Comparison of ENCODE assay signal across 23 cellular contexts in the genomic region with DNA sequence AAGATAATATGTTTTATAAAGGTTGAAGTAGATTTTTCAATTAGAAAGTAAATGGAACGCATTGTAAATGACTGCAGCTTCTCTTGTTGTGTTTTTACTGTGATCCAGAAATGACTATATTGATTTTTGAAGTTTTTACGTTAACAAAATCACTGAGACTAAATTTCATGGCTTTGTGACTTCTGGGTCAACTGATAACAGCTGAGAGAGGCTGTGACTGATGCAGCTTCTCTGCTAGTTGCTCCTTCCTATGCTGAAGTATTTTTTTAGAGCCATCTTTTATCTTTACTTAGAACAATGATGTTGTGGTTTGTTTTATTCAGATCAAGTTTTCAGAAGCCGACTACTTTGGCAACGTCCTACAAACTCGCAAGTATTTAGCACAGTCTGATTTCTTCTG.
"Had no signal": no experiment of that assay in that cellular context is flagged by ENCODE, and none has a peak within 500 bp of the region (broad histone marks: within the 10 kb centered on the region; RNA-seq: fewer than 3 reads in every experiment).

No MANE protein-coding gene starts in this region.

- FAIRE-seq: keratinocyte had no signal

- H3K4me3 ChIP-seq: gastrocnemius medialis, lung, mucosa of descending colon, neural progenitor cell, psoas muscle, sigmoid colon, stomach, thyroid gland had no signal

- H3K4me3 Mint-ChIP-seq: memory B cell; naive B cell; natural killer cell treated with Interleukin-12 subunit alpha and Interleukin-12 subunit beta and Interleukin-15 and Interleukin-18, amount 100 ng/mL, for 72 hours; neural progenitor cell; stimulated activated effector memory CD8-positive, alpha-beta T cell treated with anti-CD3 and anti-CD28 coated beads, Interleukin-12 subunit alpha, Interleukin-12 subunit beta, amount 100 ng/mL, for 72 hours had no signal

- H3K4me1 Mint-ChIP-seq: memory B cell; naive B cell; neural progenitor cell; stimulated activated effector memory CD8-positive, alpha-beta T cell treated with anti-CD3 and anti-CD28 coated beads, Interleukin-12 subunit alpha, Interleukin-12 subunit beta, amount 100 ng/mL, for 72 hours had no signal

- H3K27ac ChIP-seq: gastrocnemius medialis, neural progenitor cell, psoas muscle, sigmoid colon, stomach, thyroid gland had no signal

- H3K9me3 Mint-ChIP-seq: natural killer cell treated with Interleukin-12 subunit alpha and Interleukin-12 subunit beta and Interleukin-15 and Interleukin-18, amount 100 ng/mL, for 72 hours; stimulated activated effector memory CD8-positive, alpha-beta T cell treated with anti-CD3 and anti-CD28 coated beads, Interleukin-12 subunit alpha, Interleukin-12 subunit beta, amount 100 ng/mL, for 72 hours had no signal

- H3K9me3 ChIP-seq: gastrocnemius medialis, mucosa of descending colon, psoas muscle, sigmoid colon, thyroid gland had no signal

- H3K27ac Mint-ChIP-seq: memory B cell; natural killer cell treated with Interleukin-12 subunit alpha and Interleukin-12 subunit beta and Interleukin-15 and Interleukin-18, amount 100 ng/mL, for 72 hours; neural progenitor cell; stimulated activated effector memory CD8-positive, alpha-beta T cell treated with anti-CD3 and anti-CD28 coated beads, Interleukin-12 subunit alpha, Interleukin-12 subunit beta, amount 100 ng/mL, for 72 hours had no signal

- H3K27me3 ChIP-seq: gastrocnemius medialis, neural progenitor cell, sigmoid colon, thyroid gland had no signal

- H3K36me3 Mint-ChIP-seq: naive B cell; natural killer cell treated with Interleukin-12 subunit alpha and Interleukin-12 subunit beta and Interleukin-15 and Interleukin-18, amount 100 ng/mL, for 72 hours; neural progenitor cell; stimulated activated effector memory CD8-positive, alpha-beta T cell treated with anti-CD3 and anti-CD28 coated beads, Interleukin-12 subunit alpha, Interleukin-12 subunit beta, amount 100 ng/mL, for 72 hours had no signal

- H3K9ac ChIP-seq: neural progenitor cell had no signal

- H3K4me2 ChIP-seq: neural progenitor cell had no signal

- H3K4me1 ChIP-seq: gastrocnemius medialis, neural progenitor cell, psoas muscle, sigmoid colon, stomach, thyroid gland had no signal

- H3K27me3 Mint-ChIP-seq: memory B cell, naive B cell had no signal

- DNase-seq: cortex of kidney; effector CD4-positive, alpha-beta T cell; foreskin fibroblast; gastrocnemius medialis; head of caudate nucleus; mucosa of descending colon; naive B cell; nucleus accumbens; psoas muscle; right cardiac atrium; sigmoid colon; stimulated activated CD4-positive, alpha-beta T cell treated with anti-CD3 and anti-CD28 coated beads, Interleukin-2, amount 100 ng/mL, for 24 hours; stimulated activated CD4-positive, alpha-beta T cell treated with anti-CD3 and anti-CD28 coated beads, Interleukin-4, amount 100 ng/mL, for 24 hours; stimulated activated naive CD4-positive, alpha-beta T cell treated with Interleukin-2 at 50 U/mL for 16 hours; stomach; thyroid gland; trophoblast cell had no signal

- ATAC-seq: gastrocnemius medialis; mucosa of descending colon; natural killer cell treated with Interleukin-12 subunit alpha and Interleukin-12 subunit beta and Interleukin-15 and Interleukin-18, amount 100 ng/mL, for 72 hours; psoas muscle; right cardiac atrium; stimulated activated effector memory CD8-positive, alpha-beta T cell treated with anti-CD3 and anti-CD28 coated beads, Interleukin-12 subunit alpha, Interleukin-12 subunit beta, amount 100 ng/mL, for 72 hours had no signal

- H2AFZ ChIP-seq: neural progenitor cell had no signal

- H3K36me3 ChIP-seq: gastrocnemius medialis, neural progenitor cell, sigmoid colon, stomach, thyroid gland had no signal
